ENCODE assay signal across 26 cellular contexts in the genomic region with DNA sequence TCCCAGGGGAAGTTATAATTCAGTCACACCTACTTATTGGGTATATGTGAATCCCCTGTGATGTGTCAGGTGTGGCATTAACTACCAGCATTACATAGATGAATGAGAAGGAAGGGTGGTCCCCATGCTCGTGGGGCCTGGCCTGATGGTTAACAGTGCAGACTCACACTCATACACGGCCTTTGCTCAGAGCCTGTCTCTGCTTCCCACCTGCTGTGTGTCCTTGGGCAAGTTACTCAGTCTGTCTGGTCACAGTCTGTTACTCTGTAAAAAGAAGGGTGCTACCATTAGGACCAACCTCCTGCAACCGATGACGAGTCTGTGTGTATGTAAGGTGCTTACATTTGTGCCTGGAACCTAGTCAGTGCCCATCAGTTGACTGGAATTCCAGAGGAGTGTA. TPM values are rescaled to one million over a fixed set of nuclear protein-coding genes. Genes with fewer than 3 reads are reported as not detected.
DNase-seq lines count a peak whose midpoint lies in the region; ATAC-seq and TF ChIP-seq lines count a peak whose summit lies in the region.
"Had no signal": no experiment of that assay in that cellular context is flagged by ENCODE, and none has a peak within 500 bp of the region (broad histone marks: within the 10 kb centered on the region; RNA-seq: fewer than 3 reads in every experiment).

No MANE protein-coding gene starts in this region.

- CTCF ChIA-PET in HEK293T (lab: Yijun Ruan, JAX) = no interaction called here

- peaks cover 30% of the 10 kb centered on the region for H3K4me1 Mint-ChIP-seq in activated naive CD8-positive, alpha-beta T cell (ENCODE audit: low read depth)
- peaks cover 16% of the 10 kb centered on the region for H3K4me1 Mint-ChIP-seq in memory B cell
- peaks cover 20 to 39% of the 10 kb centered on the region in 2 donors for H3K4me1 Mint-ChIP-seq in stimulated activated naive B cell treated with anti-CD40 and anti-IgM and Interleukin-4, amounts not matched to agents 10 μg/mL and 1 μg/mL and 100 μg/mL, for 72 hours

- no peaks in the 10 kb centered on the region for H3K9me3 Mint-ChIP-seq in activated naive CD4-positive, alpha-beta T cell treated with anti-CD3 and anti-CD28 coated beads, Interleukin-2, amount 50 U/mL, for 72 hours
- no peaks in the 10 kb centered on the region for H3K9me3 Mint-ChIP-seq in activated naive CD8-positive, alpha-beta T cell (ENCODE audit: low read depth)
- H3K9me3 Mint-ChIP-seq in memory B cell = no peaks in the 10 kb centered on the region
- H3K9me3 Mint-ChIP-seq in stimulated activated naive B cell treated with anti-CD40 and anti-IgM and Interleukin-4, amounts not matched to agents 10 μg/mL and 1 μg/mL and 100 μg/mL, for 72 hours = no peaks in the 10 kb centered on the region
- H3K9me3 Mint-ChIP-seq: activated CD4-positive, alpha-beta memory T cell treated with anti-CD3 and anti-CD28 coated beads, Interleukin-2, amount 10 ng/mL, durations not matched to agents 7 days and 5 days; activated naive CD4-positive, alpha-beta T cell treated with anti-CD3 and anti-CD28 coated beads, Interleukin-2, amount 50 U/mL, for 24 hours; neural crest cell had no signal

- POLR2A ChIA-PET in HEK293T (lab: Yijun Ruan, JAX) = no interaction called here

- H3K27me3 Mint-ChIP-seq in activated naive CD8-positive, alpha-beta T cell = no peaks in the 10 kb centered on the region
- no peaks in the 10 kb centered on the region for H3K27me3 Mint-ChIP-seq in memory B cell
- H3K27me3 Mint-ChIP-seq in stimulated activated naive B cell treated with anti-CD40 and anti-IgM and Interleukin-4, amounts not matched to agents 10 μg/mL and 1 μg/mL and 100 μg/mL, for 72 hours = no peaks in the 10 kb centered on the region
- H3K27me3 Mint-ChIP-seq: activated CD4-positive, alpha-beta memory T cell treated with anti-CD3 and anti-CD28 coated beads, Interleukin-2, amount 10 ng/mL, durations not matched to agents 7 days and 5 days; activated naive CD4-positive, alpha-beta T cell treated with anti-CD3 and anti-CD28 coated beads, Interleukin-2, amount 50 U/mL, for 24 hours had no signal

- no peak for DNase-seq in activated naive CD4-positive, alpha-beta T cell treated with anti-CD3 and anti-CD28 coated beads, Interleukin-2, amount 50 U/mL, for 72 hours (ENCODE audit: low spot score in 2 of 2)
- no peak for DNase-seq in activated naive CD4-positive, alpha-beta T cell treated with Interleukin-2 at 50 U/mL for 16 hours
- DNase-seq in memory B cell (ENCODE audit: low spot score in 2 of 2) = no peak
- DNase-seq in stimulated activated naive B cell treated with anti-CD40 and anti-IgM and Interleukin-4, amounts not matched to agents 10 μg/mL and 1 μg/mL and 100 μg/mL, for 72 hours = no peak
- no peak for DNase-seq in stimulated activated CD4-positive, alpha-beta T cell treated with anti-CD3 and anti-CD28 coated beads, Interleukin-2, amount 100 ng/mL, for 48 hours
- no peak for DNase-seq in HEK293T (ENCODE audit: extremely low spot score)
- DNase-seq: activated CD4-positive, alpha-beta memory T cell treated with anti-CD3 and anti-CD28 coated beads, Interleukin-2, amount 10 ng/mL, durations not matched to agents 7 days and 5 days; activated CD4-positive, CD25-positive, alpha-beta regulatory T cell; aorta; DMS153; hypothalamus; left cardiac atrium; mucosa of descending colon; NCI-H1105 treated with DMSO at 0.1 percent for 48 hours; NCI-H1930; NCI-H69; ovary; PC-9; retina; SK-N-SH; small intestine; tibial artery had no signal

- H3K4me3 Mint-ChIP-seq in activated naive CD8-positive, alpha-beta T cell = no peak overlapping the region
- no peak overlapping the region for H3K4me3 Mint-ChIP-seq in memory B cell
- no peak overlapping the region for H3K4me3 Mint-ChIP-seq in stimulated activated naive B cell treated with anti-CD40 and anti-IgM and Interleukin-4, amounts not matched to agents 10 μg/mL and 1 μg/mL and 100 μg/mL, for 72 hours
- H3K4me3 Mint-ChIP-seq: activated CD4-positive, alpha-beta memory T cell treated with anti-CD3 and anti-CD28 coated beads, Interleukin-2, amount 10 ng/mL, durations not matched to agents 7 days and 5 days; activated naive CD4-positive, alpha-beta T cell treated with anti-CD3 and anti-CD28 coated beads, Interleukin-2, amount 50 U/mL, for 24 hours; neural crest cell had no signal

- H3K36me3 Mint-ChIP-seq in activated naive CD4-positive, alpha-beta T cell treated with anti-CD3 and anti-CD28 coated beads, Interleukin-2, amount 50 U/mL, for 72 hours = peaks cover 13 to 36% of the 10 kb centered on the region in 2 donors
- peaks cover 9% of the 10 kb centered on the region for H3K36me3 Mint-ChIP-seq in activated naive CD8-positive, alpha-beta T cell
- H3K36me3 Mint-ChIP-seq in memory B cell = peaks cover 40% of the 10 kb centered on the region
- peaks cover 58 to 67% of the 10 kb centered on the region in 2 donors for H3K36me3 Mint-ChIP-seq in stimulated activated naive B cell treated with anti-CD40 and anti-IgM and Interleukin-4, amounts not matched to agents 10 μg/mL and 1 μg/mL and 100 μg/mL, for 72 hours

- H3K27ac Mint-ChIP-seq in activated naive CD4-positive, alpha-beta T cell treated with anti-CD3 and anti-CD28 coated beads, Interleukin-2, amount 50 U/mL, for 72 hours = peak overlapping the region; percentile 42 to 92
- peak overlapping the region; percentile 16 for H3K27ac Mint-ChIP-seq in activated naive CD8-positive, alpha-beta T cell
- peak overlapping the region; percentile 39 for H3K27ac Mint-ChIP-seq in memory B cell
- H3K27ac Mint-ChIP-seq in stimulated activated naive B cell treated with anti-CD40 and anti-IgM and Interleukin-4, amounts not matched to agents 10 μg/mL and 1 μg/mL and 100 μg/mL, for 72 hours = peak overlapping the region; percentile 71
- H3K27ac Mint-ChIP-seq: activated CD4-positive, alpha-beta memory T cell treated with anti-CD3 and anti-CD28 coated beads, Interleukin-2, amount 10 ng/mL, durations not matched to agents 7 days and 5 days had no signal

- no peak for ATAC-seq in activated naive CD4-positive, alpha-beta T cell treated with anti-CD3 and anti-CD28 coated beads, Interleukin-2, amount 50 U/mL, for 72 hours
- no peak for ATAC-seq in memory B cell (ENCODE audit: low read depth)
- peak in 1 of 2 donors; percentile 54 for ATAC-seq in stimulated activated naive B cell treated with anti-CD40 and anti-IgM and Interleukin-4, amounts not matched to agents 10 μg/mL and 1 μg/mL and 100 μg/mL, for 72 hours (replicated peaks)
- ATAC-seq: left cardiac atrium, mucosa of descending colon, Right ventricle myocardium inferior had no signal

TF ChIP-seq in HEK293T, 16 proteins besides CTCF, POLR2A, EP300 and RAD21:
- TF ChIP-seq LEF1 (IDR thresholded peaks at IDR 0.05; ENCODE audit: borderline replicate concordance) = no peak
- no peak for TF ChIP-seq ARNT (IDR thresholded peaks at IDR 0.05)
- no peak for TF ChIP-seq SP1 (IDR thresholded peaks at IDR 0.05)
- no peak for TF ChIP-seq PKNOX1 (IDR thresholded peaks at IDR 0.05)
- no peak for TF ChIP-seq BHLHE40 (IDR thresholded peaks at IDR 0.05; ENCODE audit: borderline replicate concordance)
- TF ChIP-seq FOXA1 (IDR thresholded peaks at IDR 0.05) = no peak
- no peak for TF ChIP-seq TARDBP (IDR thresholded peaks at IDR 0.05)
- TF ChIP-seq L3MBTL2 (conservative IDR thresholded peaks at IDR 0.05) = no peak
- TF ChIP-seq ZNF384 (IDR thresholded peaks at IDR 0.05) = no peak
- TF ChIP-seq ELF4 (IDR thresholded peaks at IDR 0.05) = no peak
- TF ChIP-seq CTBP1 (IDR thresholded peaks at IDR 0.05; ENCODE audit: borderline replicate concordance) = no peak
- TF ChIP-seq FOXK2 (IDR thresholded peaks at IDR 0.05) = no peak
- no peak for TF ChIP-seq SUZ12 (IDR thresholded peaks at IDR 0.05)
- TF ChIP-seq FOXM1 (IDR thresholded peaks at IDR 0.05; ENCODE audit: borderline replicate concordance) = no peak
- no peak for TF ChIP-seq NFRKB (IDR thresholded peaks at IDR 0.05)
- no peak for TF ChIP-seq HDGF (IDR thresholded peaks at IDR 0.05; ENCODE audit: borderline replicate concordance)

RNA-seq across cellular contexts. Expression of gene SAFB, which starts 23.8 kb away (rescaled TPM):
- 100 to 1,000 TPM; 127 to 154 TPM for total RNA-seq in activated naive CD4-positive, alpha-beta T cell treated with anti-CD3 and anti-CD28 coated beads, Interleukin-2, amount 50 U/mL, for 72 hours

RNA-seq across cellular contexts. Expression of gene SAFB2, which starts 24.1 kb away (rescaled TPM):
- 100 to 1,000 TPM; 107 to 233 TPM for total RNA-seq in activated naive CD4-positive, alpha-beta T cell treated with anti-CD3 and anti-CD28 coated beads, Interleukin-2, amount 50 U/mL, for 72 hours

RNA-seq across cellular contexts. Expression of gene MICOS13, which starts 33.6 kb away (rescaled TPM):
- total RNA-seq in activated naive CD4-positive, alpha-beta T cell treated with anti-CD3 and anti-CD28 coated beads, Interleukin-2, amount 50 U/mL, for 72 hours = 10 to 100 TPM; 32.0 to 47.2 TPM

RNA-seq across cellular contexts. Expression of gene HSD11B1L, which starts 34.1 kb away (rescaled TPM):
- total RNA-seq in activated naive CD4-positive, alpha-beta T cell treated with anti-CD3 and anti-CD28 coated beads, Interleukin-2, amount 50 U/mL, for 72 hours = 1 to 10 TPM; 3.2 to 5.2 TPM

RNA-seq across cellular contexts. Expression of gene RPL36, which starts 43.4 kb away (rescaled TPM):
- total RNA-seq in activated naive CD4-positive, alpha-beta T cell treated with anti-CD3 and anti-CD28 coated beads, Interleukin-2, amount 50 U/mL, for 72 hours = 1,000 to 10,000 TPM; 1,044 to 1,174 TPM

Comparison
In these comparisons a context has a peak if more than half of its experiments do, and no peak if none do; other contexts are left out.
1. H3K27ac Mint-ChIP-seq: peak in every context shown above with its lines; median percentile 71 in stimulated activated naive B cell treated with anti-CD40 and anti-IgM and Interleukin-4, amounts not matched to agents 10 μg/mL and 1 μg/mL and 100 μg/mL, for 72 hours; 67 in activated naive CD4-positive, alpha-beta T cell treated with anti-CD3 and anti-CD28 coated beads, Interleukin-2, amount 50 U/mL, for 72 hours; 39 in memory B cell; 16 in activated naive CD8-positive, alpha-beta T cell.